ENCODE assay signal across 17 cellular contexts in genomic region chr15:36498401-36498800, GRCh38.
"Had no signal": no experiment of that assay in that cellular context is flagged by ENCODE, and none has a peak within 500 bp of the region (broad histone marks: within the 10 kb centered on the region; RNA-seq: fewer than 3 reads in every experiment).

No MANE protein-coding gene starts in this region.

- H3K4me3 Mint-ChIP-seq: activated CD8-positive, alpha-beta T cell treated with anti-CD3 and anti-CD28 coated beads for 36 hours; activated naive CD8-positive, alpha-beta T cell; activated T-cell treated with anti-CD3 and anti-CD28 coated beads, Interleukin-2, amount 50 U/mL, for 72 hours; stimulated activated naive B cell treated with anti-CD40 and anti-IgM and Interleukin-4, amounts not matched to agents 10 μg/mL and 1 μg/mL and 100 μg/mL, for 72 hours; WTC11 had no signal

- H3K9me3 Mint-ChIP-seq: activated CD8-positive, alpha-beta T cell treated with anti-CD3 and anti-CD28 coated beads for 36 hours; activated T-cell treated with anti-CD3 and anti-CD28 coated beads, Interleukin-2, amount 50 U/mL, for 72 hours; stimulated activated naive B cell treated with anti-CD40 and anti-IgM and Interleukin-4, amounts not matched to agents 10 μg/mL and 1 μg/mL and 100 μg/mL, for 72 hours; WTC11 had no signal

- H3K27ac Mint-ChIP-seq: activated CD8-positive, alpha-beta T cell treated with anti-CD3 and anti-CD28 coated beads for 36 hours; activated naive CD8-positive, alpha-beta T cell; activated T-cell treated with anti-CD3 and anti-CD28 coated beads, Interleukin-2, amount 50 U/mL, for 72 hours; stimulated activated naive B cell treated with anti-CD40 and anti-IgM and Interleukin-4, amounts not matched to agents 10 μg/mL and 1 μg/mL and 100 μg/mL, for 72 hours; WTC11 had no signal

- H3K4me1 ChIP-seq: foreskin keratinocyte, transverse colon had no signal

- H3K36me3 ChIP-seq: esophagus squamous epithelium, ovary, transverse colon, vagina had no signal

- H3K4me1 Mint-ChIP-seq: stimulated activated naive B cell treated with anti-CD40 and anti-IgM and Interleukin-4, amounts not matched to agents 10 μg/mL and 1 μg/mL and 100 μg/mL, for 72 hours had no signal

- H3K9me3 ChIP-seq: esophagus squamous epithelium, ovary, transverse colon, vagina had no signal

- H3K4me3 ChIP-seq: ovary, transverse colon, vagina had no signal

- H3K27ac ChIP-seq: foreskin keratinocyte, ovary, transverse colon, vagina had no signal

- H3K27me3 ChIP-seq: esophagus squamous epithelium, foreskin keratinocyte, ovary, transverse colon, vagina had no signal

- DNase-seq: activated CD4-positive, alpha-beta T cell treated with anti-CD3 and anti-CD28 coated beads for 48 hours; activated CD8-positive, alpha-beta T cell treated with anti-CD3 and anti-CD28 coated beads for 36 hours; activated gamma-delta T cell; activated T-cell treated with anti-CD3 and anti-CD28 coated beads, Interleukin-2, amount 50 U/mL, for 72 hours; anterior cingulate cortex; esophagus squamous epithelium; foreskin keratinocyte; glutamatergic neuron; mesendoderm; ovary; stimulated activated CD4-positive, alpha-beta T cell treated with anti-CD3 and anti-CD28 coated beads, Interleukin-2, amount 100 ng/mL, for 48 hours; stimulated activated naive B cell treated with anti-CD40 and anti-IgM and Interleukin-4, amounts not matched to agents 10 μg/mL and 1 μg/mL and 100 μg/mL, for 72 hours; T-helper 2 cell; transverse colon had no signal

- ATAC-seq: activated CD8-positive, alpha-beta T cell treated with anti-CD3 and anti-CD28 coated beads for 36 hours; activated T-cell treated with anti-CD3 and anti-CD28 coated beads, Interleukin-2, amount 50 U/mL, for 72 hours; foreskin keratinocyte; stimulated activated naive B cell treated with anti-CD40 and anti-IgM and Interleukin-4, amounts not matched to agents 10 μg/mL and 1 μg/mL and 100 μg/mL, for 72 hours; WTC11 had no signal

- H3K36me3 Mint-ChIP-seq: activated naive CD8-positive, alpha-beta T cell; stimulated activated naive B cell treated with anti-CD40 and anti-IgM and Interleukin-4, amounts not matched to agents 10 μg/mL and 1 μg/mL and 100 μg/mL, for 72 hours; WTC11 had no signal
